10 cellular contexts compared by ENCODE assay signal in the genomic region with DNA sequence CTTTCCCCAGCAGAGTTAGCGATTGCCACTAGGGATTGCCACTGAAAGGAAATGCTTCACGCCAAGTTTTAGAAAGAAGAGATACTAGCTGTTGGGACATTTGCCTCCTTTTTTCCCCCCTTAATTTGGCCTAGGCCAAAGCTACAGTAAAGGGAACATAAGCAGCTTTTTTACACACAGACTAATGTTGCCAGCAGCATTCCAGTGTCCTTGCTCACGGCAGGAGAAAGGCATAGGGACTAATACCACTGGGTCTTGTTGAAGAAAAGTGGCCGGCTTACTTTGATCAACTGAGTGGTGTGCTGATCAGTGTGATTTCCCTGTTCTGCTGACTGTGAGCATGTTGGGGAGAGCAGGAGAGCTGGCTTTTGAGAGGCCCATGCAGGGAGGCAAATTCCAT.
A peak's percentile ranks its signal among the peaks of the same experiment; 100 is the strongest.
DNase-seq lines count a peak whose midpoint lies in the region; ATAC-seq and TF ChIP-seq lines count a peak whose summit lies in the region.
"Had no signal": no experiment of that assay in that cellular context is flagged by ENCODE, and none has a peak within 500 bp of the region (broad histone marks: within the 10 kb centered on the region; RNA-seq: fewer than 3 reads in every experiment).

No MANE protein-coding gene starts in this region.

- H3K36me3 ChIP-seq in neural progenitor cell, result no peaks in the 10 kb centered on the region

- peaks cover 24% of the 10 kb centered on the region for H4K20me1 ChIP-seq in neural progenitor cell (ENCODE audit: low read depth)

- no peak overlapping the region for H3K9ac ChIP-seq in neural progenitor cell

- no peaks in the 10 kb centered on the region for H3K9me3 ChIP-seq in neural progenitor cell (ENCODE audit: low read depth)

- TF ChIP-seq POLR2A in NB4 (IDR thresholded peaks at IDR 0.05; ENCODE audit: extremely low read depth, insufficient read length), result no peak

- no peak overlapping the region for H2AFZ ChIP-seq in neural progenitor cell (replicated peaks)

- peaks cover 39% of the 10 kb centered on the region for H3F3A ChIP-seq in neural progenitor cell (ENCODE audit: low read depth)

- H3K27ac Mint-ChIP-seq in neural progenitor cell, result peak overlapping the region; percentile 96

- H3K4me3 ChIP-seq in NB4 (ENCODE audit: low read depth, low read length) (no peak overlapping the region), neural progenitor cell (peak overlapping the region; percentile 20)

- DNase-seq in AG09319 (ENCODE audit: extremely low read depth, low read depth) (peak; percentile 38), NB4 (ENCODE audit: low read depth) (peak; percentile 10), fibroblast of peridontal ligament (ENCODE audit: extremely low read depth) (peak; percentile 80), neural progenitor cell (ENCODE audit: low spot score) (peak; percentile 75)
- DNase-seq in effector CD8-positive, alpha-beta T cell (lab: John Stamatoyannopoulos, UW), result no peak
- DNase-seq: immature natural killer cell, NCI-H446 treated with DMSO at 0.1 percent for 48 hours had no signal

- peaks cover 79% of the 10 kb centered on the region for H3K4me1 ChIP-seq in neural progenitor cell

- peaks cover 4% of the 10 kb centered on the region for H3K79me2 ChIP-seq in neural progenitor cell (ENCODE audit: low read depth)

- peaks cover 52% of the 10 kb centered on the region for H3K4me1 Mint-ChIP-seq in neural progenitor cell

- peak overlapping the region; percentile 85 for H3K27ac ChIP-seq in neural progenitor cell

- peaks cover 14% of the 10 kb centered on the region for H3K36me3 Mint-ChIP-seq in neural progenitor cell

- no peaks in the 10 kb centered on the region for H3K27me3 ChIP-seq in neural progenitor cell

- TF ChIP-seq CTCF in AG09319 (IDR thresholded peaks at IDR 0.05; ENCODE audit: low read depth, low read length), result no peak
- TF ChIP-seq CTCF in NB4 (IDR thresholded peaks at IDR 0.05; ENCODE audit: low read depth, low read length), result no peak
- no peak for TF ChIP-seq CTCF in neural progenitor cell (IDR thresholded peaks at IDR 0.05)

- no peaks in the 10 kb centered on the region for H3K27me3 Mint-ChIP-seq in neural progenitor cell (ENCODE audit: insufficient read depth, low read depth)

- ATAC-seq in HG03045 (IDR thresholded peaks at IDR 0.05; ENCODE audit: unreplicated experiment) (no peak), HG02588 (IDR thresholded peaks at IDR 0.05; ENCODE audit: unreplicated experiment) (no peak), HG03108 (IDR thresholded peaks at IDR 0.05; ENCODE audit: unreplicated experiment) (no peak)

- no peaks in the 10 kb centered on the region for H3K9me3 Mint-ChIP-seq in neural progenitor cell
- H3K9me3 Mint-ChIP-seq: immature natural killer cell had no signal

- peak overlapping the region; percentile 78 for H3K4me3 Mint-ChIP-seq in neural progenitor cell
- H3K4me3 Mint-ChIP-seq: immature natural killer cell had no signal

- peak overlapping the region; percentile 59 for H3K4me2 ChIP-seq in neural progenitor cell
